Comparison of ENCODE assay signal across 25 cellular contexts in the genomic region with DNA sequence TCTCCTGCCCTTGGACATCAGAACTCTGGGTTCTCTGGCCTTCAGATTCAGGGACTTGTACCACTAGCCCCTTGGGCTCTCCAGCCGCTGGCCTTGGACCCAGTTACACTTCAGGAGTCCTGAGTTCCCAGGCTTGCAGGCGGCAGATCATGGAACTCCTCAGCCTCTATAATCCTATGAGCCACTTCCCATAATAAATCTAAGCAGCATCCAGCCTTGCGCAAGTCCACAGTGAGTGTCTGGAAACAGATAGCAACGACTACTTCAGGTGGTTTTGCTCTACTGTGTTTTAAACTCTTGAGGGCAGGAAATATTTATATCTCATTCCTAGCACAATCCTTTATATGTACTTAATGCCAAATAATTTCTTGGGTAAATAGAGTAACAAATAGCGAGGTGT.
A peak's percentile ranks its signal among the peaks of the same experiment; 100 is the strongest.
DNase-seq lines count a peak whose midpoint lies in the region; FAIRE-seq and TF ChIP-seq lines count a peak whose summit lies in the region.
"Had no signal": no experiment of that assay in that cellular context is flagged by ENCODE, and none has a peak within 500 bp of the region (broad histone marks: within the 10 kb centered on the region; RNA-seq: fewer than 3 reads in every experiment).

No MANE protein-coding gene starts in this region.

- H3K27ac Mint-ChIP-seq in mesothelial cell of epicardium, result peak overlapping the region; percentile 34
- H3K27ac Mint-ChIP-seq: activated naive CD4-positive, alpha-beta T cell treated with anti-CD3 and anti-CD28 coated beads for 36 hours; GM23338; IgD-negative memory B cell; naive thymus-derived CD8-positive, alpha-beta T cell had no signal

- no peak overlapping the region for H2AK5ac ChIP-seq in H1 (ENCODE audit: low read depth, low read length)

- no peak overlapping the region for H3K18ac ChIP-seq in H1 (ENCODE audit: extremely low read depth, low read length)

- intact Hi-C loops in tibial artery (cut with DNase I; ENCODE audit: low total_unique reads), result loop anchor here (10.0 kb wide), 1 partner anchor 500 kb away; a partner anchor contains a TSS
- intact Hi-C loops in breast epithelium (cut with DNase I; ENCODE audit: low total_unique reads), result no loop called here

- 90% methylated on average over 3 of the region's 5 CpGs; no CpG with 5 or more reads in 1 of the 2 experiments for WGBS in H1 (ENCODE audit: extremely low coverage in 1 of 2, insufficient coverage in 1 of 2, insufficient read length in 1 of 2, insufficient replicate concordance in 2 of 2, low coverage in 1 of 2, low lambda C conversion rate in 2 of 2, missing lambda C conversion rate in 1 of 2), 2 experiments

- no peak for TF ChIP-seq EP300 in H1 (IDR thresholded peaks at IDR 0.05; ENCODE audit: borderline replicate concordance in 1 of 2, low read depth in 2 of 2, low read length in 2 of 2)

- H3K4me3 Mint-ChIP-seq in mesothelial cell of epicardium, result no peak overlapping the region
- H3K4me3 Mint-ChIP-seq: activated naive CD4-positive, alpha-beta T cell treated with anti-CD3 and anti-CD28 coated beads for 36 hours; GM23338; IgD-negative memory B cell; naive thymus-derived CD8-positive, alpha-beta T cell had no signal

- 0 out of 2 replicates have a peak, but pooled peaks cover 2% of the 10 kb centered on the region for H3K79me1 ChIP-seq in H1 (ENCODE audit: low read depth, low read length)

- no peaks in the 10 kb centered on the region for H3K9me3 ChIP-seq in H1 (ENCODE audit: insufficient read depth in 2 of 2, low read depth in 1 of 2, low read length in 1 of 2)
- H3K9me3 ChIP-seq in tibial artery, result no peaks in the 10 kb centered on the region
- H3K9me3 ChIP-seq in breast epithelium, result no peaks in the 10 kb centered on the region
- H3K9me3 ChIP-seq: adrenal gland, SJSA1, upper lobe of right lung had no signal

- peaks cover 29% of the 10 kb centered on the region for H3K4me1 Mint-ChIP-seq in mesothelial cell of epicardium
- H3K4me1 Mint-ChIP-seq: IgD-negative memory B cell; naive thymus-derived CD8-positive, alpha-beta T cell had no signal

- no peaks in the 10 kb centered on the region for H3K27me3 Mint-ChIP-seq in mesothelial cell of epicardium (ENCODE audit: low read depth)
- H3K27me3 Mint-ChIP-seq: IgD-negative memory B cell had no signal

- H2AFZ ChIP-seq in H1 (ENCODE audit: low read length), result no peak overlapping the region
- H2AFZ ChIP-seq: GM23338 had no signal

- no peak overlapping the region for H3K9ac ChIP-seq in H1 (replicated peaks in 1 of 4; ENCODE audit: extremely low read depth in 1 of 4, low read depth in 3 of 4, low read length in 3 of 4)

- no peak overlapping the region for H3K4me2 ChIP-seq in H1 (ENCODE audit: insufficient read depth in 1 of 2, low read depth in 2 of 2, low read length in 2 of 2)
- H3K4me2 ChIP-seq: GM23338 had no signal

- no peak overlapping the region for H4K5ac ChIP-seq in H1 (ENCODE audit: insufficient read length, low read depth, low read length)

- no peak overlapping the region for H4K8ac ChIP-seq in H1 (ENCODE audit: extremely low read depth, insufficient read depth, low read length)

- H3K79me2 ChIP-seq in H1 (ENCODE audit: control insufficient read depth in 1 of 2, insufficient read depth in 2 of 2, low read length in 2 of 2), result no peaks in the 10 kb centered on the region; a peak in 1 of 4 replicates

- no peak for TF ChIP-seq CTCF in H1 (IDR thresholded peaks at IDR 0.05; ENCODE audit: control extremely low read depth in 1 of 3, insufficient read depth in 1 of 3, low read depth in 1 of 3, low read length in 3 of 3)
- no peak for TF ChIP-seq CTCF in mesothelial cell of epicardium (IDR thresholded peaks at IDR 0.05; ENCODE audit: unreplicated experiment)
- no peak for TF ChIP-seq CTCF in tibial artery (IDR thresholded peaks at IDR 0.05)
- no peak for TF ChIP-seq CTCF in breast epithelium (IDR thresholded peaks at IDR 0.05)

- H3K14ac ChIP-seq in H1 (ENCODE audit: insufficient read length), result no peak overlapping the region

- H2BK120ac ChIP-seq in H1 (replicated peaks; ENCODE audit: low read depth, low read length), result no peak overlapping the region

- H2BK20ac ChIP-seq in H1 (ENCODE audit: low read length), result no peak overlapping the region

- H3K27me3 ChIP-seq in H1 (replicated peaks in 1 of 4; ENCODE audit: control insufficient read depth in 3 of 4, extremely low read depth in 1 of 4, insufficient read depth in 3 of 4, low read length in 3 of 4), result no peaks in the 10 kb centered on the region
- no peaks in the 10 kb centered on the region for H3K27me3 ChIP-seq in tibial artery
- H3K27me3 ChIP-seq in breast epithelium, result no peaks in the 10 kb centered on the region
- H3K27me3 ChIP-seq: adrenal gland, SJSA1, upper lobe of right lung had no signal

- no peak overlapping the region for H3K27ac ChIP-seq in H1 (ENCODE audit: low read depth, low read length)
- H3K27ac ChIP-seq in tibial artery, result peak overlapping the region; percentile 55 to 73
- H3K27ac ChIP-seq in breast epithelium, result peak overlapping the region in 1 of 2 donors; percentile 7
- H3K27ac ChIP-seq: SJSA1, upper lobe of right lung had no signal

- no peak overlapping the region for H2BK15ac ChIP-seq in H1 (ENCODE audit: low read length)

- H2BK5ac ChIP-seq in H1 (ENCODE audit: low read depth, low read length), result 0 out of 2 replicates have a peak overlapping the region, but pooled peaks have one; percentile 40

- no peak for TF ChIP-seq RAD21 in H1 (IDR thresholded peaks at IDR 0.05 in 1 of 2, conservative IDR thresholded peaks at IDR 0.05 in 1 of 2; ENCODE audit: low read depth in 2 of 2, low read length in 2 of 2)

- DNase-seq in MV-4-11 (lab: John Stamatoyannopoulos, UW), result peak; percentile 28
- no peak for DNase-seq in H1 (ENCODE audit: low read depth in 1 of 2, low spot score in 2 of 2)
- DNase-seq in mesothelial cell of epicardium (ENCODE audit: low spot score in 2 of 2, unreplicated experiment in 2 of 2), result peak in 1 of 2 experiments; percentile 24
- no peak for DNase-seq in tibial artery
- no peak for DNase-seq in breast epithelium (ENCODE audit: low spot score in 2 of 2)
- DNase-seq in activated CD4-positive, alpha-beta T cell treated with anti-CD3 and anti-CD28 coated beads for 48 hours, result no peak
- no peak for DNase-seq in OCI-M2 (lab: John Stamatoyannopoulos, UW; ENCODE audit: unreplicated experiment)
- DNase-seq: activated CD4-positive, alpha-beta T cell treated with anti-CD3 and anti-CD28 coated beads, Interleukin-2, amount 50 U/mL, for 48 hours; activated CD4-positive, CD25-positive, alpha-beta regulatory T cell; activated naive CD4-positive, alpha-beta T cell treated with anti-CD3 and anti-CD28 coated beads for 36 hours; adrenal gland; kidney; naive thymus-derived CD8-positive, alpha-beta T cell; NCI-H2081; NCI-H345; occipital lobe; small intestine; stimulated activated CD4-positive, alpha-beta T cell treated with anti-CD3 and anti-CD28 coated beads, Interleukin-1b, Interleukin-23, amount 100 ng/mL, for 48 hours; stimulated activated CD8-positive, alpha-beta memory T cell treated with anti-CD3 and anti-CD28 coated beads, Interleukin-4, amount 100 ng/mL, for 48 hours; upper lobe of right lung had no signal

- H2BK12ac ChIP-seq in H1 (ENCODE audit: low read depth, low read length), result no peak overlapping the region

- H4K91ac ChIP-seq in H1 (replicated peaks; ENCODE audit: insufficient read length, low read length), result no peak overlapping the region

- peaks cover 2 to 3% of the 10 kb centered on the region in 2 experiments for H4K20me1 ChIP-seq in H1 (replicated peaks in 1 of 2; ENCODE audit: control insufficient read depth in 1 of 2, insufficient read depth in 2 of 2, low read length in 2 of 2)

- CTCF ChIA-PET in H1 (lab: Charles Lee; ENCODE audit: partially characterized antibody), result no interaction called here

- no peak overlapping the region for H3K56ac ChIP-seq in H1 (replicated peaks; ENCODE audit: insufficient read length, low read depth, low read length)

- H3K4me1 ChIP-seq in H1 (replicated peaks in 1 of 4; ENCODE audit: control insufficient read depth in 3 of 4, insufficient read depth in 4 of 4, low read length in 3 of 4) (peaks cover 0 to 2% (median under 1%) of the 10 kb centered on the region in 4 experiments; a peak in 1 of 7 replicates), tibial artery (peaks cover 8 to 60% (median 46%) of the 10 kb centered on the region in 4 donors), breast epithelium (no peaks in the 10 kb centered on the region)

- H3K4me3 ChIP-seq in H1 (ENCODE audit: extremely low read depth in 1 of 4, insufficient read depth in 2 of 4, low read depth in 3 of 4, low read length in 4 of 4) (no peak overlapping the region), tibial artery (no peak overlapping the region), breast epithelium (no peak overlapping the region)
- H3K4me3 ChIP-seq: adrenal gland, GM23338, SJSA1, upper lobe of right lung had no signal

- peaks cover 0 to 2% (median under 1%) of the 10 kb centered on the region in 4 experiments; a peak in 2 of 8 replicates for H3K36me3 ChIP-seq in H1 (ENCODE audit: control insufficient read depth in 2 of 4, insufficient read depth in 4 of 4, low read length in 3 of 4)
- H3K36me3 ChIP-seq in tibial artery, result peaks cover 38 to 51% (median 39%) of the 10 kb centered on the region in 3 donors
- no peaks in the 10 kb centered on the region for H3K36me3 ChIP-seq in breast epithelium

- POLR2A ChIA-PET in H1 (lab: Charles Lee; ENCODE audit: partially characterized antibody), result no interaction called here

- TF ChIP-seq POLR2A in H1 (IDR thresholded peaks at IDR 0.05; ENCODE audit: control extremely low read depth in 1 of 2, low read depth in 2 of 2, low read length in 2 of 2), result no peak
- no peak for TF ChIP-seq POLR2A in breast epithelium (IDR thresholded peaks at IDR 0.05)

- no peaks in the 10 kb centered on the region for H3K23me2 ChIP-seq in H1 (ENCODE audit: low read depth, low read length)

- peaks cover 14% of the 10 kb centered on the region for H3K36me3 Mint-ChIP-seq in mesothelial cell of epicardium
- H3K36me3 Mint-ChIP-seq: IgD-negative memory B cell; naive thymus-derived CD8-positive, alpha-beta T cell had no signal

- H3K4ac ChIP-seq in H1 (replicated peaks; ENCODE audit: insufficient read length, low read depth, low read length), result no peak overlapping the region

- no peaks in the 10 kb centered on the region for H3K9me3 Mint-ChIP-seq in mesothelial cell of epicardium
- H3K9me3 Mint-ChIP-seq: activated naive CD4-positive, alpha-beta T cell treated with anti-CD3 and anti-CD28 coated beads for 36 hours; GM23338; naive thymus-derived CD8-positive, alpha-beta T cell had no signal

- FAIRE-seq in H1 (lab: Jason Lieb, UNC), result no peak
- FAIRE-seq: bronchial epithelial cell, GM12891, kidney, small intestine had no signal

- no peak overlapping the region for H3K23ac ChIP-seq in H1 (ENCODE audit: insufficient read length)

TF ChIP-seq in H1, 55 proteins besides CTCF, POLR2A, EP300 and RAD21:
- TF ChIP-seq CTBP2 (IDR thresholded peaks at IDR 0.05; ENCODE audit: borderline replicate concordance, insufficient read depth, insufficient read length, low read length) (no peak), TAF1 (IDR thresholded peaks at IDR 0.05; ENCODE audit: low read depth, low read length) (no peak), HDAC6 (IDR thresholded peaks at IDR 0.05; ENCODE audit: low read depth, low read length) (no peak)
TF ChIP-seq in H1: peak in this region for 0.
